ENCODE assay signal across 1 cellular context in genomic region chr17:81258292-81258691, GRCh38.
TF ChIP-seq lines count a peak whose summit lies in the region.

No MANE protein-coding gene starts in this region.

TF ChIP-seq in HepG2, 621 proteins besides CTCF, POLR2A, EP300 and RAD21:
- TF ChIP-seq ETS1 (CRISPR knock-in tag; IDR thresholded peaks at IDR 0.05) (no peak), ZBTB4 (CRISPR knock-in tag; IDR thresholded peaks at IDR 0.05; ENCODE audit: borderline replicate concordance) (no peak), E2F5 (CRISPR knock-in tag; conservative IDR thresholded peaks at IDR 0.05) (no peak), THRA (CRISPR knock-in tag; IDR thresholded peaks at IDR 0.05; ENCODE audit: borderline replicate concordance) (no peak), MNT (IDR thresholded peaks at IDR 0.05) (peak; percentile 98)
